In genomic region chr1:33173091-33173490, GRCh38 we compare ENCODE assay signal across 18 cellular contexts.
"Had no signal": no experiment of that assay in that cellular context is flagged by ENCODE, and none has a peak within 500 bp of the region (broad histone marks: within the 10 kb centered on the region; RNA-seq: fewer than 3 reads in every experiment).

No MANE protein-coding gene starts in this region.

- H3K27me3 ChIP-seq: right atrium auricular region, tibial nerve had no signal

- H3K9ac ChIP-seq: SK-N-SH had no signal

- DNase-seq: activated CD4-positive, alpha-beta T cell treated with anti-CD3 and anti-CD28 coated beads, Interleukin-2, amount 10 ng/mL, durations not matched to agents 24 days and 14 days; activated naive CD4-positive, alpha-beta T cell treated with Interleukin-2 at 50 U/mL for 16 hours; activated naive CD8-positive, alpha-beta T cell treated with anti-CD3 and anti-CD28 coated beads for 36 hours; activated T-cell treated with anti-CD3 and anti-CD28 coated beads, Interleukin-2, amount 50 U/mL, for 1 hour; effector CD8-positive, alpha-beta T cell; foreskin melanocyte; hippocampal formation; mucosa of descending colon; SK-N-SH; stimulated activated CD4-positive, alpha-beta T cell treated with anti-CD3 and anti-CD28 coated beads, Interleukin-4, amount 100 ng/mL, for 24 hours; stimulated activated naive CD8-positive, alpha-beta T cell treated with anti-CD3 and anti-CD28 coated beads, Interleukin-15, Interleukin-2, amounts not matched to agents 100 U/mL and 50 U/mL, for 24 hours had no signal

- H3K27me3 Mint-ChIP-seq: activated CD4-positive, alpha-beta T cell treated with anti-CD3 and anti-CD28 coated beads, Interleukin-2, amount 10 ng/mL, durations not matched to agents 24 days and 14 days; activated naive CD8-positive, alpha-beta T cell treated with anti-CD3 and anti-CD28 coated beads for 36 hours; dendritic cell treated with granulocyte-macrophage colony-stimulating factor and Interleukin-4, amounts not matched to agents 40 ng/mL and 50 ng/mL, for 4 days had no signal

- H3K4me2 ChIP-seq: SK-N-SH had no signal

- H3K27ac Mint-ChIP-seq: activated CD4-positive, alpha-beta T cell treated with anti-CD3 and anti-CD28 coated beads, Interleukin-2, amount 10 ng/mL, durations not matched to agents 24 days and 14 days; activated naive CD8-positive, alpha-beta T cell treated with anti-CD3 and anti-CD28 coated beads for 36 hours; activated T-helper 2 cell treated with anti-CD3 and anti-CD28 coated beads, Interferon-gamma antibody, Interleukin-2, Interleukin-4, amounts not matched to agents 10 μg/mL and 5 μg/mL and 100 μg/mL, durations not matched to agents 14 hours and 24 hours and 36 hours; dendritic cell treated with granulocyte-macrophage colony-stimulating factor and Interleukin-4, amounts not matched to agents 40 ng/mL and 50 ng/mL, for 4 days had no signal

- H3K36me3 ChIP-seq: prostate gland, right atrium auricular region had no signal

- H3K9me3 Mint-ChIP-seq: activated CD4-positive, alpha-beta T cell treated with anti-CD3 and anti-CD28 coated beads, Interleukin-2, amount 10 ng/mL, durations not matched to agents 24 days and 14 days; activated naive CD8-positive, alpha-beta T cell treated with anti-CD3 and anti-CD28 coated beads for 36 hours; activated T-helper 2 cell treated with anti-CD3 and anti-CD28 coated beads, Interferon-gamma antibody, Interleukin-2, Interleukin-4, amounts not matched to agents 10 μg/mL and 5 μg/mL and 100 μg/mL, durations not matched to agents 14 hours and 24 hours and 36 hours; dendritic cell treated with granulocyte-macrophage colony-stimulating factor and Interleukin-4, amounts not matched to agents 40 ng/mL and 50 ng/mL, for 4 days; neural crest cell had no signal

- ATAC-seq: esophagus mucosa; stimulated activated naive CD8-positive, alpha-beta T cell treated with anti-CD3 and anti-CD28 coated beads, Interleukin-15, Interleukin-2, amounts not matched to agents 100 U/mL and 50 U/mL, for 24 hours had no signal

- H3K27ac ChIP-seq: prostate gland, right atrium auricular region, tibial nerve had no signal

- H3K4me3 ChIP-seq: mucosa of descending colon, prostate gland, right atrium auricular region, tibial nerve had no signal

- H3K4me3 Mint-ChIP-seq: activated CD4-positive, alpha-beta T cell treated with anti-CD3 and anti-CD28 coated beads, Interleukin-2, amount 10 ng/mL, durations not matched to agents 24 days and 14 days; activated naive CD8-positive, alpha-beta T cell treated with anti-CD3 and anti-CD28 coated beads for 36 hours; dendritic cell treated with granulocyte-macrophage colony-stimulating factor and Interleukin-4, amounts not matched to agents 40 ng/mL and 50 ng/mL, for 4 days; neural crest cell had no signal

- H3K4me1 ChIP-seq: prostate gland had no signal

- H3K9me3 ChIP-seq: mucosa of descending colon, prostate gland, right atrium auricular region, SK-N-SH, tibial nerve had no signal
